Comparison of ENCODE assay signal across 1 cellular context in the genomic region with DNA sequence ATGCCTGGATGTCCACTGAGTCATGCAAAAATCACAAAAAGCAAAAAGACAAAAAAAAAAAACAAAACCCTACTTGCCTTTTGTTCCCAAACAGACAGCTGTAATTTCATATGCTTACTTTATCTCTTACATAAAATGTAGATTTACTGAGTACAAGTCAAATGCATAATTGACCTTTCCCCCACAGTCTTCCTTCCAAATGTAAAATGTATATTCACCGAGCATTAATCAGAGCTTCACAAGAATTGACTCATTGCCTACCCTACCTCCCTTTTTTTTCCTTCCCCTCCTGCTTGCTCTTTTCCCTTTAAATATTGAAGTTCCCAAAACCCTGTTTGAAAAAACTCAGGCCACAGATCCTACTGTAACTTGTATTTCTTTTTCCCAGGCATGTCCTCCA.
TF ChIP-seq lines count a peak whose summit lies in the region.

No MANE protein-coding gene starts in this region.

TF ChIP-seq in H1, 55 proteins besides CTCF, POLR2A, EP300 and RAD21:
- TF ChIP-seq GTF2F1 (IDR thresholded peaks at IDR 0.05; ENCODE audit: borderline replicate concordance, low read depth, low read length): no peak
- TF ChIP-seq CTBP2 (IDR thresholded peaks at IDR 0.05; ENCODE audit: borderline replicate concordance, insufficient read depth, insufficient read length, low read length): no peak
- no peak for TF ChIP-seq ASH2L (IDR thresholded peaks at IDR 0.05; ENCODE audit: low read length)
- no peak for TF ChIP-seq SP4 (IDR thresholded peaks at IDR 0.05; ENCODE audit: low read length)
- TF ChIP-seq KDM5A (IDR thresholded peaks at IDR 0.05; ENCODE audit: low read length): no peak
- TF ChIP-seq CBX8 (IDR thresholded peaks at IDR 0.05; ENCODE audit: borderline replicate concordance, low read depth, low read length): no peak
- TF ChIP-seq CHD7 (IDR thresholded peaks at IDR 0.05; ENCODE audit: insufficient replicate concordance, low read length): no peak
- no peak for TF ChIP-seq RNF2 (IDR thresholded peaks at IDR 0.05; ENCODE audit: borderline replicate concordance, low read depth, low read length, missing control alignments, poor library complexity, severe bottlenecking)
- TF ChIP-seq CHD2 (IDR thresholded peaks at IDR 0.05; ENCODE audit: low read length): no peak
- TF ChIP-seq BRCA1 (IDR thresholded peaks at IDR 0.05; ENCODE audit: low read depth, low read length): no peak
- no peak for TF ChIP-seq SRF (IDR thresholded peaks at IDR 0.05; ENCODE audit: low read depth, low read length)
- TF ChIP-seq BACH1 (IDR thresholded peaks at IDR 0.05; ENCODE audit: low read length): no peak
- no peak for TF ChIP-seq NANOG (IDR thresholded peaks at IDR 0.05; ENCODE audit: insufficient read depth, low read depth, low read length, poor library complexity, severe bottlenecking)
- TF ChIP-seq MAFK (IDR thresholded peaks at IDR 0.05; ENCODE audit: low read depth, low read length): no peak
